Comparison of ENCODE assay signal across 1 cellular context in the genomic region with DNA sequence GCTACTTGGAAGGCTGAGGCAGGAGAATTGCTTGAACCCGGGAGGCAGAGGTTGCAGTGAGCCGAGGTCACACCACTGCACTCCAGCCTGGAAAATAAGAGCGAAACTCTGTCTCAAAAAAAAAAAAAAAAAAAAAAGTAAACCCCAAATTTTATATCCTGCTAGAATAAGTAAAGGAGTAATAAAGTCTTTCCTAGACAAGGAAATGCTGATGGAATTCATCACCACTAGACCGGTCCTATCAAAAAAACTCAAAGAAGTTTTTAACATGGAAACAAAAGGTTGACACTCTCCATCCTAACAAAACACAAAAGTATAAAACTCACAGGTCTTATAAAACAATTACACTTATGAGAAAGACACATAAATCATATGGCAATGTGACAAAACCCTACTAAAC.
A peak's percentile ranks its signal among the peaks of the same experiment; 100 is the strongest.
TF ChIP-seq lines count a peak whose summit lies in the region.

No MANE protein-coding gene starts in this region.

TF ChIP-seq in HepG2, 621 proteins besides CTCF, POLR2A, EP300 and RAD21 (continued from another document):
- TF ChIP-seq ARID3A (IDR thresholded peaks at IDR 0.05; ENCODE audit: low read depth, low read length) = 0 out of 2 replicates have a peak, but pooled peaks have one; percentile 19
- TF ChIP-seq KAT8 (CRISPR knock-in tag; IDR thresholded peaks at IDR 0.05) = no peak
- TF ChIP-seq ZNF337 (CRISPR knock-in tag; IDR thresholded peaks at IDR 0.05; ENCODE audit: borderline replicate concordance, low read depth) = peak; percentile 100
- TF ChIP-seq, protein P1, sequence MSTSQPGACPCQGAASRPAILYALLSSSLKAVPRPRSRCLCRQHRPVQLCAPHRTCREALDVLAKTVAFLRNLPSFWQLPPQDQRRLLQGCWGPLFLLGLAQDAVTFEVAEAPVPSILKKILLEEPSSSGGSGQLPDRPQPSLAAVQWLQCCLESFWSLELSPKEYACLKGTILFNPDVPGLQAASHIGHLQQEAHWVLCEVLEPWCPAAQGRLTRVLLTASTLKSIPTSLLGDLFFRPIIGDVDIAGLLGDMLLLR (CRISPR knock-in tag; IDR thresholded peaks at IDR 0.05) = no peak
- peak; percentile 50; the same call in 1 of the 2 replicates for TF ChIP-seq ZFP1 (CRISPR knock-in tag; IDR thresholded peaks at IDR 0.05)
- TF ChIP-seq SATB2 (CRISPR knock-in tag; IDR thresholded peaks at IDR 0.05) = no peak
- TF ChIP-seq AKNA (CRISPR knock-in tag; IDR thresholded peaks at IDR 0.05; ENCODE audit: borderline replicate concordance) = no peak
- no peak for TF ChIP-seq BCL3 (CRISPR knock-in tag; IDR thresholded peaks at IDR 0.05)
- no peak for TF ChIP-seq FOXM1 (CRISPR knock-in tag; IDR thresholded peaks at IDR 0.05)
- no peak for TF ChIP-seq ZNF577 (CRISPR knock-in tag; IDR thresholded peaks at IDR 0.05; ENCODE audit: borderline replicate concordance, low read depth)
